In the genomic region with DNA sequence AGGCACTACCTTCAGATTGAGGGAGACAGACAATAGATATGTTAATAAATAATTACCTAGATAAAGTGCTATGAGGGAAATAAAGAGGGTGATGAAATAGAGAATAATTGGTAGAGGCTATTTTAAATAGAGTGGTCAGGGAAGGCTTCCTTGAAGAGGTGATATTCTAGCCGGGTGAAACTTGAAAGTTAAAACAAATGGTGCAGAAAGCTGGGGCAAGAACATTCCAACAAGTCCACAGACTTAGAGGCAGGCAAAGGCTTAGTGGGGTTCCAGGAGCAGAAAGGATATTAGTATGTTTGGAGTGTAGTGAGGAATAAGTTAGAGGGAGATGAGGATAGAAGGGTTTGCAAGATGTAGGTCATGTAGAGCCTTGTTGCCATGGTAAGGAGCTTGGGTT, we compare ENCODE assay signal across 25 cellular contexts.
"Had no signal": no experiment of that assay in that cellular context is flagged by ENCODE, and none has a peak within 500 bp of the region (broad histone marks: within the 10 kb centered on the region; RNA-seq: fewer than 3 reads in every experiment).

No MANE protein-coding gene starts in this region.

- ATAC-seq: foreskin keratinocyte; gastroesophageal sphincter; heart left ventricle; left lobe of liver; natural killer cell; pancreas; stimulated activated effector memory CD8-positive, alpha-beta T cell treated with anti-CD3 and anti-CD28 coated beads, Interleukin-12 subunit alpha, Interleukin-12 subunit beta, amount 100 ng/mL, for 72 hours had no signal

- H3K4me3 ChIP-seq: esophagus muscularis mucosa, gastroesophageal sphincter, heart left ventricle, hepatocyte, lung, pancreas, right atrium auricular region, sigmoid colon, stomach, thyroid gland, vagina had no signal

- H2AFZ ChIP-seq: hepatocyte had no signal

- H3K27ac ChIP-seq: esophagus muscularis mucosa, foreskin keratinocyte, gastroesophageal sphincter, heart left ventricle, hepatocyte, neutrophil, pancreas, right atrium auricular region, sigmoid colon, stomach, thyroid gland, vagina had no signal

- H3K36me3 ChIP-seq: esophagus muscularis mucosa, gastroesophageal sphincter, neutrophil, pancreas, right atrium auricular region, sigmoid colon, stomach, thyroid gland, vagina had no signal

- DNase-seq: dermis blood vessel endothelial cell; effector memory CD4-positive, alpha-beta T cell; foreskin keratinocyte; heart left ventricle; kidney; natural killer cell; pancreas; sigmoid colon; stimulated activated CD4-positive, alpha-beta T cell treated with anti-CD3 and anti-CD28 coated beads, Interleukin-2, amount 100 ng/mL, for 24 hours; stimulated activated CD4-positive, alpha-beta T cell treated with anti-CD3 and anti-CD28 coated beads, Interleukin-4, amount 100 ng/mL, for 24 hours; stimulated activated naive CD4-positive, alpha-beta T cell treated with Interleukin-2 at 50 U/mL for 16 hours; stomach; thyroid gland; trophoblast cell had no signal

- H3K9me3 ChIP-seq: esophagus muscularis mucosa, gastroesophageal sphincter, heart left ventricle, neutrophil, pancreas, right atrium auricular region, sigmoid colon, stomach, thyroid gland, vagina had no signal

- H3K27ac Mint-ChIP-seq: memory B cell; natural killer cell; stimulated activated effector memory CD8-positive, alpha-beta T cell treated with anti-CD3 and anti-CD28 coated beads, Interleukin-12 subunit alpha, Interleukin-12 subunit beta, amount 100 ng/mL, for 72 hours had no signal

- H3K4me3 Mint-ChIP-seq: memory B cell; natural killer cell; neural crest cell; stimulated activated effector memory CD8-positive, alpha-beta T cell treated with anti-CD3 and anti-CD28 coated beads, Interleukin-12 subunit alpha, Interleukin-12 subunit beta, amount 100 ng/mL, for 72 hours had no signal

- H3K4me2 ChIP-seq: hepatocyte had no signal

- H3K9me3 Mint-ChIP-seq: memory B cell; natural killer cell; neural crest cell; stimulated activated effector memory CD8-positive, alpha-beta T cell treated with anti-CD3 and anti-CD28 coated beads, Interleukin-12 subunit alpha, Interleukin-12 subunit beta, amount 100 ng/mL, for 72 hours had no signal

- H3K27me3 ChIP-seq: esophagus muscularis mucosa, foreskin keratinocyte, gastroesophageal sphincter, heart left ventricle, hepatocyte, neutrophil, pancreas, right atrium auricular region, sigmoid colon, stomach, thyroid gland, vagina had no signal

- H3K4me1 ChIP-seq: gastroesophageal sphincter, heart left ventricle, pancreas, right atrium auricular region, thyroid gland had no signal

- H3K27me3 Mint-ChIP-seq: memory B cell had no signal

- H3K36me3 Mint-ChIP-seq: memory B cell, natural killer cell had no signal
